1 cellular context compared by ENCODE assay signal in the genomic region with DNA sequence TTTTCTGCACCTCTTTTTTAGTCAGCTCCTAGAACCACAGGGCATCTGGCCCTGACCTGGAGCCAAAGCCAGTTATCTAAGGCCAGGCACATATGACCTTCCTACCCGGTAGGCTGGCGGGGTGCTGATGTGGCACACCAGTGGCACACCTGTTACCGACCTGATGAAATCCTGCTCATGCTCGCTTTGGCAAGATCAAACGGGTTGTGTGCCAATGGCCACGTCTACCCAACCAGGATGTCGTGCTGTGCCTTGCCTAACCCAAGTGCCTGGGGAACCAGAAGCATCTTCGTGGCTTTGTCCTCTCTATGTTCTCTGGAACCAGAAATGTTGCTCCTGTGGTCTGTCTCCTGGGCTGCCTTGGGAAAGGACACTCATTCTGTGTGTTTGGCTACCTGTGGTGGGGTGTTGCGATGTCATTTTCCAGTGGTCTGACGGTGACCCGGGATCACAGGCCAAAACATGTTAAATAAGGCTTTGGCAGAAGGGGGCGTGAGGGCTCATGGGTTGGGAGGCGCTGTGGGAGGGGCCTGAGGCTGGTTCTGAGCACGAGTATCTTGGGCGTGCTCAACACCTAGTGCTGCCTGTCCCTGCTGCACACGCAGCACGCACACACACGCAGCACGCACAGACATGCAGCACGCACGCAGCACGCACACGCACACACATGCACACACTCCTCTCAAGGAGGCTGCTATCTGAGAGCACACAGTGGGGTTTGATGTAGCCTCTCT.
TF ChIP-seq lines count a peak whose summit lies in the region.

No MANE protein-coding gene starts in this region.

TF ChIP-seq in IMR-90, 13 proteins besides CTCF, POLR2A, EP300 and RAD21:
- TF ChIP-seq MAFK (IDR thresholded peaks at IDR 0.05; ENCODE audit: low read depth, low read length) (no peak), BHLHE40 (IDR thresholded peaks at IDR 0.05; ENCODE audit: low read depth, low read length) (no peak), CHD1 (IDR thresholded peaks at IDR 0.05; ENCODE audit: low read depth, low read length) (no peak)
- TF ChIP-seq, protein P1, sequence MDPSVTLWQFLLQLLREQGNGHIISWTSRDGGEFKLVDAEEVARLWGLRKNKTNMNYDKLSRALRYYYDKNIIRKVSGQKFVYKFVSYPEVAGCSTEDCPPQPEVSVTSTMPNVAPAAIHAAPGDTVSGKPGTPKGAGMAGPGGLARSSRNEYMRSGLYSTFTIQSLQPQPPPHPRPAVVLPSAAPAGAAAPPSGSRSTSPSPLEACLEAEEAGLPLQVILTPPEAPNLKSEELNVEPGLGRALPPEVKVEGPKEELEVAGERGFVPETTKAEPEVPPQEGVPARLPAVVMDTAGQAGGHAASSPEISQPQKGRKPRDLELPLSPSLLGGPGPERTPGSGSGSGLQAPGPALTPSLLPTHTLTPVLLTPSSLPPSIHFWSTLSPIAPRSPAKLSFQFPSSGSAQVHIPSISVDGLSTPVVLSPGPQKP (IDR thresholded peaks at IDR 0.05; ENCODE audit: borderline replicate concordance, low read depth, low read length) = no peak
TF ChIP-seq in IMR-90: peak in this region for 0.
